In the genomic region with DNA sequence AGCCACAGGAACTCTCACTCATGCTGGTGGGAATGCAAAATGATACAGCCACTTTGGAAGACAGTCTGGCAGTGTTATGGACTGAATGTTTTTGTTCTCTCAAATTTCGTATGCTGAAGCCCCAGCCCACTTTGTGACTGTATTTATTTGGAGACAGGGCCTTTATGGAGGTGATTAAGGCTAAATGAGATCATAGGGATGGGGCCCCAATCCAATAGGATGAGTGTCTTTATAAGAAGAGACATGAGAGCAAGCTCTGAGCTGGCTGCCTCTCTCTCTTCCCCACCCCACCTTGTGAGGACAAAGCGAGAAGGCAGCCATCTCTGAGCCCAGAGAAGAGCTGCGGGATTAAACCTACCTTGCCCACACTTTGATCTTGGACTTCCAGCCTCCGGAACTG, we compare ENCODE assay signal across 11 cellular contexts.
"Had no signal": no experiment of that assay in that cellular context is flagged by ENCODE, and none has a peak within 500 bp of the region (broad histone marks: within the 10 kb centered on the region; RNA-seq: fewer than 3 reads in every experiment).

No MANE protein-coding gene starts in this region.

- ATAC-seq: GM23338, HCT116 had no signal

- H2AFZ ChIP-seq: GM23248, GM23338 had no signal

- H3K27ac ChIP-seq: GM23248 had no signal

- H3K9me3 ChIP-seq: HAP-1 had no signal

- H3K4me2 ChIP-seq: GM23338 had no signal

- FAIRE-seq: H1, H54 had no signal

- DNase-seq: GM23248, GOT3, H7, H9, HCEC 1CT, HFFc6 had no signal

- H3K36me3 ChIP-seq: HAP-1 had no signal

- H3K4me3 ChIP-seq: GM23248, GM23338, HAP-1 had no signal

- H3K9ac ChIP-seq: GM23248 had no signal

- H3K4me1 ChIP-seq: HAP-1 had no signal
